ENCODE assay signal across 8 cellular contexts in genomic region chr1:211326140-211326527, GRCh38. TPM values are rescaled to one million over a fixed set of nuclear protein-coding genes. Genes with fewer than 3 reads are reported as not detected.
DNase-seq lines count a peak whose midpoint lies in the region; ATAC-seq, FAIRE-seq and TF ChIP-seq lines count a peak whose summit lies in the region.

No MANE protein-coding gene starts in this region.

- TF ChIP-seq CTCF in VCaP (conservative IDR thresholded peaks at IDR 0.05) (no peak), fibroblast of villous mesenchyme (IDR thresholded peaks at IDR 0.05; ENCODE audit: insufficient read depth, low read depth, low read length) (no peak)

- H3K27ac ChIP-seq in VCaP = peak overlapping the region; percentile 66; the same call in 1 of the 2 replicates

- H3K4me3 ChIP-seq in fibroblast of villous mesenchyme (ENCODE audit: low read depth, low read length) (peak overlapping the region; percentile 75), skeletal muscle cell (ENCODE audit: low read depth, low read length) (peak overlapping the region; percentile 66)

- FAIRE-seq in GM12891 (lab: Jason Lieb, UNC) = peak; percentile 71

- DNase-seq in GM12891 (ENCODE audit: insufficient read length, low spot score) (no peak), fibroblast of villous mesenchyme (ENCODE audit: low read depth) (no peak), skeletal muscle cell (ENCODE audit: low read depth) (no peak), hippocampal formation (lab: John Stamatoyannopoulos, UW) (no peak), A172 (ENCODE audit: low spot score) (no peak), islet precursor cell (no peak)

- ATAC-seq in HG03280 (IDR thresholded peaks at IDR 0.05; ENCODE audit: unreplicated experiment) = no peak

- TF ChIP-seq POLR2A in GM12891 (IDR thresholded peaks at IDR 0.05; ENCODE audit: low read depth, low read length) = no peak

TF ChIP-seq in GM12891, 5 proteins besides CTCF, POLR2A, EP300 and RAD21:
- TF ChIP-seq SPI1 (IDR thresholded peaks at IDR 0.05; ENCODE audit: low read depth, low read length) (no peak), TAF1 (IDR thresholded peaks at IDR 0.05; ENCODE audit: low read depth, low read length) (no peak), POU2F2 (IDR thresholded peaks at IDR 0.05; ENCODE audit: low read depth, low read length) (no peak), POLR2AphosphoS5 (IDR thresholded peaks at IDR 0.05; ENCODE audit: low read depth, low read length) (no peak)

RNA-seq across cellular contexts. Expression of gene TRAF5, which starts 0.5 kb away (rescaled TPM):
- polyA plus RNA-seq in GM12891 (2012; ENCODE audit: low read depth, missing spikeins) = 16.0 TPM
- total RNA-seq in fibroblast of villous mesenchyme = 27.6 and 28.7 TPM in 2 replicates
- 9.4 and 9.5 TPM in 2 replicates for total RNA-seq in A172 (2014; rRNA removed; shearing (Covaris generic))
